8 cellular contexts compared by ENCODE assay signal in the genomic region with DNA sequence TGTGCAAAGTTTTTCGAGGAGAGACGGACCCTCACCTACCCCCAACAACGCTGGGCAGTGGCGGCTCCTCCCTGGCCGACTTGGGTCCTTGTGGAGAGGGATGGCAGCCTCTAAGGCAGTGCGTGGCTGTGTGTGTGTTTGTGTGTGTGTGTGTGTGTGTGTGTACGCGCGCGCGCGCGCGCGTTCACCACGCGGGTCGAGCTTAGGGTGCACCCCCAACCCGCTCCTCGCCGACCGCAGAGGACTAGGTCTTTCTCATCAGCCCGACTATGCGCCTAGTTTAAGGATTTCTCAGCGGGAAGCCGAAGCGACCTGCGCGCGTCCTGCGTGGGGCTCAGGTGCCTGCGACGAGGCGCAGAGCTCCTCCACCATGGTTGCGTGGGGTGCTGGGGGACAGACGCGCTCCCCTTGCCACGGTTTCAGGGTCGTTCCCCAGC. TPM values are rescaled to one million over a fixed set of nuclear protein-coding genes. Genes with fewer than 3 reads are reported as not detected.
DNase-seq lines count a peak whose midpoint lies in the region; ATAC-seq and TF ChIP-seq lines count a peak whose summit lies in the region.

No MANE protein-coding gene starts in this region.

- DNase-seq in LHCN-M2 (ENCODE audit: low read depth) (peak; percentile 17), colonic mucosa (no peak), medulla oblongata (ENCODE audit: extremely low spot score) (peak; percentile 44), transverse colon (no peak), CD1c-positive myeloid dendritic cell (ENCODE audit: extremely low spot score) (no peak), Karpas-422 (no peak)

- TF ChIP-seq POLR2A in transverse colon (IDR thresholded peaks at IDR 0.05): no peak

- H3K79me2 ChIP-seq in Karpas-422 (ENCODE audit: low read length): no peaks in the 10 kb centered on the region

- peaks cover 0 to 44% (median 16%) of the 10 kb centered on the region in 11 experiments; a peak in 14 of 22 replicates for H4K20me1 ChIP-seq in BLaER1 treated with 17β-estradiol and CSF1 and Interleukin-3, amounts not matched to agents 10 nM and 100 nM
- no peaks in the 10 kb centered on the region for H4K20me1 ChIP-seq in Karpas-422 (ENCODE audit: insufficient read depth, low read depth, low read length)

- peak overlapping the region; percentile 93 to 98 (median 95) for H3K4me2 ChIP-seq in BLaER1 treated with 17β-estradiol and CSF1 and Interleukin-3, amounts not matched to agents 10 nM and 100 nM
- H3K4me2 ChIP-seq in Karpas-422 (ENCODE audit: low read depth, low read length, poor library complexity, severe bottlenecking): no peak overlapping the region

- ATAC-seq in GM21367 (IDR thresholded peaks at IDR 0.05; ENCODE audit: unreplicated experiment): no peak

- H3K27ac ChIP-seq in BLaER1 treated with 17β-estradiol and CSF1 and Interleukin-3, amounts not matched to agents 10 nM and 100 nM: no peak overlapping the region
- peak overlapping the region; percentile 94 for H3K27ac ChIP-seq in colonic mucosa
- peak overlapping the region; percentile 88 to 98 (median 94) for H3K27ac ChIP-seq in transverse colon
- no peak overlapping the region for H3K27ac ChIP-seq in Karpas-422 (ENCODE audit: low read length)

- H3K4me3 ChIP-seq in BLaER1 treated with 17β-estradiol and CSF1 and Interleukin-3, amounts not matched to agents 10 nM and 100 nM: peak overlapping the region; percentile 59 to 75 (median 66)
- peak overlapping the region; percentile 54 for H3K4me3 ChIP-seq in colonic mucosa
- H3K4me3 ChIP-seq in transverse colon: peak overlapping the region; percentile 65 to 74 (median 67)
- H3K4me3 ChIP-seq in Karpas-422 (ENCODE audit: low read length): no peak overlapping the region

- H3K36me3 ChIP-seq in BLaER1 treated with 17β-estradiol and CSF1 and Interleukin-3, amounts not matched to agents 10 nM and 100 nM: no peaks in the 10 kb centered on the region
- H3K36me3 ChIP-seq in colonic mucosa: no peaks in the 10 kb centered on the region
- H3K36me3 ChIP-seq in transverse colon: no peaks in the 10 kb centered on the region
- H3K36me3 ChIP-seq in Karpas-422 (ENCODE audit: insufficient read depth, low read length): no peaks in the 10 kb centered on the region

- H3K27me3 ChIP-seq in BLaER1 treated with 17β-estradiol and CSF1 and Interleukin-3, amounts not matched to agents 10 nM and 100 nM: peaks cover 48 to 83% (median 72%) of the 10 kb centered on the region in 11 experiments
- no peaks in the 10 kb centered on the region for H3K27me3 ChIP-seq in colonic mucosa
- H3K27me3 ChIP-seq in transverse colon: peaks cover 4% of the 10 kb centered on the region
- no peaks in the 10 kb centered on the region for H3K27me3 ChIP-seq in Karpas-422 (ENCODE audit: low read length)

- TF ChIP-seq CTCF in colonic mucosa (IDR thresholded peaks at IDR 0.05): no peak
- no peak for TF ChIP-seq CTCF in transverse colon (IDR thresholded peaks at IDR 0.05)

- peak overlapping the region; percentile 40 to 72 (median 63); a peak in 17 of 22 replicates for H3K9ac ChIP-seq in BLaER1 treated with 17β-estradiol and CSF1 and Interleukin-3, amounts not matched to agents 10 nM and 100 nM
- H3K9ac ChIP-seq in colonic mucosa (ENCODE audit: low read depth in 2 of 2, low read length in 2 of 2): peak overlapping the region; percentile 83 to 89
- H3K9ac ChIP-seq in Karpas-422 (ENCODE audit: low read length): no peak overlapping the region

- WGBS in transverse colon (ENCODE audit: low coverage in 1 of 2), 2 donors: 4% methylated on average over 38 of the region's 39 CpGs; no CpG with 5 or more reads in 1 of the 2 donors

- no peak overlapping the region for H2AFZ ChIP-seq in Karpas-422 (ENCODE audit: low read length)

- no peaks in the 10 kb centered on the region for H3K9me2 ChIP-seq in Karpas-422 (replicated peaks; ENCODE audit: insufficient read depth, low read length)

- H3K4me1 ChIP-seq in BLaER1 treated with 17β-estradiol and CSF1 and Interleukin-3, amounts not matched to agents 10 nM and 100 nM: peaks cover 21 to 29% (median 25%) of the 10 kb centered on the region in 10 experiments
- no peaks in the 10 kb centered on the region for H3K4me1 ChIP-seq in colonic mucosa
- peaks cover 7 to 47% (median 37%) of the 10 kb centered on the region in 4 donors for H3K4me1 ChIP-seq in transverse colon
- H3K4me1 ChIP-seq in Karpas-422 (ENCODE audit: low read length): no peaks in the 10 kb centered on the region

- peaks cover 0 to 13% (median under 1%) of the 10 kb centered on the region in 11 experiments; a peak in 6 of 22 replicates for H3K9me3 ChIP-seq in BLaER1 treated with 17β-estradiol and CSF1 and Interleukin-3, amounts not matched to agents 10 nM and 100 nM (replicated peaks in 1 of 11)
- H3K9me3 ChIP-seq in colonic mucosa: no peaks in the 10 kb centered on the region
- no peaks in the 10 kb centered on the region for H3K9me3 ChIP-seq in transverse colon
- H3K9me3 ChIP-seq in Karpas-422 (ENCODE audit: low read length): no peaks in the 10 kb centered on the region

- intact Hi-C loops in colonic mucosa (cut with DNase I): no loop called here
- intact Hi-C loops in transverse colon (cut with DNase I; ENCODE audit: low total_unique reads): loop anchor here (5.0 kb wide), 1 partner anchor 48 kb away; no protein-coding TSS in a partner anchor

- no peak for TF ChIP-seq EP300 in transverse colon (IDR thresholded peaks at IDR 0.05; ENCODE audit: low read depth)

- in situ Hi-C loops in transverse colon (cut with MboI; ENCODE audit: low pct_ligation_motif_present in 1 of 4, low pct_unique_long_range_greater_than_20kb in 1 of 4, low sequenced_read_pairs in 3 of 4): loop anchor here in 2 of 4 donors (5.0 to 10.0 kb wide), 2 partner anchors 51 to 53 kb away; no protein-coding TSS in a partner anchor

RNA-seq across cellular contexts. Expression of a gene that starts 0.9 kb away (rescaled TPM):
- 2.2 and 3.6 TPM in 2 replicates for total RNA-seq in LHCN-M2 (2014; rRNA removed)
- polyA plus RNA-seq in LHCN-M2 (2012): 2.4 TPM
- 10 to 100 TPM; 34.9 to 35.1 TPM for total RNA-seq in colonic mucosa
- total RNA-seq in transverse colon: 10 to 100 TPM; 12.1 to 34.1 (median 33.4) TPM
- total RNA-seq in Karpas-422 (2014; rRNA removed; shearing (Covaris generic); ENCODE audit: low replicate concordance): not detected in 2 replicates

Comparison
In these comparisons a context has a peak if more than half of its experiments do, and no peak if none do; other contexts are left out.
1. H3K27ac ChIP-seq: peak in colonic mucosa (single experiment) and transverse colon (4 of 4); none in BLaER1 treated with 17β-estradiol and CSF1 and Interleukin-3, amounts not matched to agents 10 nM and 100 nM (0 of 11) and Karpas-422 (single experiment).
2. DNase-seq: peak in LHCN-M2 (single experiment) and medulla oblongata (single experiment); none in colonic mucosa (single experiment), transverse colon (single experiment), CD1c-positive myeloid dendritic cell (single experiment) and Karpas-422 (single experiment).